In the genomic region with DNA sequence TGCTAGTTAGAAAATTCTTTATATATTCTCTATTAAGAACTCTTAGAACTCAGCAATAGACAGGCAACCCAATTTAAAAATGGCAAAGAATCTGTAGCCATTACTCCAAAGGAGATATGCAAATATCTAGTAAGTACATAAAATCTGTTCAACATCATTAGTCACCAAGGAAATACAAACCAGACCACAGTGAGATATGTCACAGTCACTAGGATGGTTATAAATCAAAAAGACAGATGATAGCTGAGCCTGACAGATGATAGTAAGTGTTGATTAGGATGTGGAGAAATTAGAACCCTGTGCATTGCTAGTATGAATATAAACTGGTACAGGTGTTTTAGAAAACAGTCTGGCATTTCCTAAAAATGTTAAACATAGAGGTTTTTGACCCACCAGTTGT, we compare ENCODE assay signal across 18 cellular contexts. TPM values are rescaled to one million over a fixed set of nuclear protein-coding genes. Genes with fewer than 3 reads are reported as not detected.
DNase-seq lines count a peak whose midpoint lies in the region; ATAC-seq, FAIRE-seq and TF ChIP-seq lines count a peak whose summit lies in the region.
"Had no signal": no experiment of that assay in that cellular context is flagged by ENCODE, and none has a peak within 500 bp of the region (broad histone marks: within the 10 kb centered on the region; RNA-seq: fewer than 3 reads in every experiment).

No MANE protein-coding gene starts in this region.

- H3K4me1 ChIP-seq in PC-3 (ENCODE audit: insufficient read depth, low read length) = no peaks in the 10 kb centered on the region
- H3K4me1 ChIP-seq: esophagus squamous epithelium, pancreas had no signal

- H3K9me2 ChIP-seq in PC-3 (replicated peaks; ENCODE audit: low read length) = no peaks in the 10 kb centered on the region

- H3F3A ChIP-seq in PC-3 (ENCODE audit: low read length, unreplicated experiment) = no peaks in the 10 kb centered on the region

- no peaks in the 10 kb centered on the region for H3K27me3 Mint-ChIP-seq in activated T-cell treated with anti-CD3 and anti-CD28 coated beads, Interleukin-2, amount 50 U/mL, for 24 hours
- H3K27me3 Mint-ChIP-seq in activated naive CD8-positive, alpha-beta T cell treated with anti-CD3 and anti-CD28 coated beads, Interleukin-2, amount 10 ng/mL, durations not matched to agents 7 days and 5 days = no peaks in the 10 kb centered on the region

- no peak overlapping the region for H2AFZ ChIP-seq in PC-3 (ENCODE audit: low read length)

- no peak overlapping the region for H3K4me2 ChIP-seq in PC-3 (ENCODE audit: low read length)

- H3K9me3 ChIP-seq in PC-3 (ENCODE audit: low read length) = no peaks in the 10 kb centered on the region
- H3K9me3 ChIP-seq: esophagus squamous epithelium, pancreas had no signal

- H3K36me3 Mint-ChIP-seq in activated T-cell treated with anti-CD3 and anti-CD28 coated beads, Interleukin-2, amount 50 U/mL, for 24 hours (ENCODE audit: low read depth) = peaks cover 100% of the 10 kb centered on the region
- peaks cover 56% of the 10 kb centered on the region for H3K36me3 Mint-ChIP-seq in activated naive CD8-positive, alpha-beta T cell treated with anti-CD3 and anti-CD28 coated beads, Interleukin-2, amount 10 ng/mL, durations not matched to agents 7 days and 5 days
- H3K36me3 Mint-ChIP-seq in stimulated activated effector memory CD8-positive, alpha-beta T cell treated with anti-CD3 and anti-CD28 coated beads, Interleukin-12 subunit alpha, Interleukin-12 subunit beta, amount 100 ng/mL, for 72 hours = peaks cover 100% of the 10 kb centered on the region

- peaks cover 33% of the 10 kb centered on the region for H3K4me1 Mint-ChIP-seq in activated T-cell treated with anti-CD3 and anti-CD28 coated beads, Interleukin-2, amount 50 U/mL, for 24 hours (ENCODE audit: low read depth)
- peaks cover 20% of the 10 kb centered on the region for H3K4me1 Mint-ChIP-seq in activated naive CD8-positive, alpha-beta T cell treated with anti-CD3 and anti-CD28 coated beads, Interleukin-2, amount 10 ng/mL, durations not matched to agents 7 days and 5 days
- peaks cover 22% of the 10 kb centered on the region for H3K4me1 Mint-ChIP-seq in stimulated activated effector memory CD8-positive, alpha-beta T cell treated with anti-CD3 and anti-CD28 coated beads, Interleukin-12 subunit alpha, Interleukin-12 subunit beta, amount 100 ng/mL, for 72 hours

- intact Hi-C loops in PC-3 (cut with micrococcal nuclease) = no loop called here

- no peak for DNase-seq in activated T-cell treated with anti-CD3 and anti-CD28 coated beads, Interleukin-2, amount 50 U/mL, for 24 hours
- DNase-seq in activated T-cell treated with anti-CD3 and anti-CD28 coated beads, Interleukin-2, amount 50 U/mL, for 48 hours = no peak
- DNase-seq in PC-3 = peak; percentile 22
- no peak for DNase-seq in activated naive CD8-positive, alpha-beta T cell treated with anti-CD3 and anti-CD28 coated beads, Interleukin-2, amount 10 ng/mL, durations not matched to agents 7 days and 5 days
- DNase-seq in stimulated activated effector memory CD8-positive, alpha-beta T cell treated with anti-CD3 and anti-CD28 coated beads, Interleukin-12 subunit alpha, Interleukin-12 subunit beta, amount 100 ng/mL, for 72 hours (ENCODE audit: low spot score in 2 of 2) = no peak
- DNase-seq in urothelium cell line (ENCODE audit: low spot score) = no peak
- DNase-seq: activated gamma-delta T cell, C1 segment of cervical spinal cord, esophagus squamous epithelium, mammary epithelial cell, NCI-H146, NCI-H748 treated with DMSO at 0.1 percent for 48 hours, pancreas, right cardiac atrium, SHP77 treated with DMSO at 0.1 percent for 48 hours had no signal

- no peak overlapping the region for H3K4me3 ChIP-seq in PC-3 (ENCODE audit: low read length)
- H3K4me3 ChIP-seq: esophagus squamous epithelium, pancreas had no signal

- no peak overlapping the region for H3K9ac ChIP-seq in PC-3 (ENCODE audit: low read length)

- H3K27ac Mint-ChIP-seq in activated T-cell treated with anti-CD3 and anti-CD28 coated beads, Interleukin-2, amount 50 U/mL, for 24 hours = peak overlapping the region; percentile 57
- no peak overlapping the region for H3K27ac Mint-ChIP-seq in activated naive CD8-positive, alpha-beta T cell treated with anti-CD3 and anti-CD28 coated beads, Interleukin-2, amount 10 ng/mL, durations not matched to agents 7 days and 5 days
- H3K27ac Mint-ChIP-seq in stimulated activated effector memory CD8-positive, alpha-beta T cell treated with anti-CD3 and anti-CD28 coated beads, Interleukin-12 subunit alpha, Interleukin-12 subunit beta, amount 100 ng/mL, for 72 hours = peak overlapping the region; percentile 50

- CTCF ChIA-PET in PC-3 (lab: Charles Lee) = no interaction called here

- no peak for TF ChIP-seq CTCF in PC-3 (conservative IDR thresholded peaks at IDR 0.05; ENCODE audit: low read depth, low read length)

- H4K20me1 ChIP-seq in PC-3 (ENCODE audit: low read length) = no peaks in the 10 kb centered on the region

- FAIRE-seq in urothelium cell line (lab: Jason Lieb, UNC) = no peak
- FAIRE-seq: D721Med, pancreas had no signal

- H3K27me3 ChIP-seq in PC-3 (ENCODE audit: low read length) = no peaks in the 10 kb centered on the region
- H3K27me3 ChIP-seq: esophagus squamous epithelium, pancreas had no signal

- ATAC-seq in PC-3 (peak; percentile 79), HG03108 (IDR thresholded peaks at IDR 0.05; ENCODE audit: unreplicated experiment) (no peak), GM21529 (IDR thresholded peaks at IDR 0.05; ENCODE audit: unreplicated experiment) (no peak)
- peak; percentile 45 for ATAC-seq in activated naive CD8-positive, alpha-beta T cell treated with anti-CD3 and anti-CD28 coated beads, Interleukin-2, amount 10 ng/mL, durations not matched to agents 7 days and 5 days (ENCODE audit: low read depth)
- ATAC-seq in stimulated activated effector memory CD8-positive, alpha-beta T cell treated with anti-CD3 and anti-CD28 coated beads, Interleukin-12 subunit alpha, Interleukin-12 subunit beta, amount 100 ng/mL, for 72 hours = peak; percentile 84
- ATAC-seq: pancreas, right cardiac atrium had no signal

- H3K4me3 Mint-ChIP-seq in activated T-cell treated with anti-CD3 and anti-CD28 coated beads, Interleukin-2, amount 50 U/mL, for 24 hours = no peak overlapping the region
- H3K4me3 Mint-ChIP-seq in activated naive CD8-positive, alpha-beta T cell treated with anti-CD3 and anti-CD28 coated beads, Interleukin-2, amount 10 ng/mL, durations not matched to agents 7 days and 5 days = no peak overlapping the region
- H3K4me3 Mint-ChIP-seq in stimulated activated effector memory CD8-positive, alpha-beta T cell treated with anti-CD3 and anti-CD28 coated beads, Interleukin-12 subunit alpha, Interleukin-12 subunit beta, amount 100 ng/mL, for 72 hours = no peak overlapping the region

- no peaks in the 10 kb centered on the region for H3K79me2 ChIP-seq in PC-3 (ENCODE audit: low read length)

- peaks cover 86% of the 10 kb centered on the region for H3K36me3 ChIP-seq in PC-3 (ENCODE audit: low read depth, low read length)

- POLR2A ChIA-PET in PC-3 (lab: Charles Lee; ENCODE audit: unreplicated experiment) = no interaction called here
- POLR2A ChIA-PET in activated naive CD8-positive, alpha-beta T cell treated with anti-CD3 and anti-CD28 coated beads, Interleukin-2, amount 10 ng/mL, durations not matched to agents 7 days and 5 days (lab: Charles Lee) = no interaction called here

- no peak overlapping the region for H3K27ac ChIP-seq in PC-3 (ENCODE audit: low read length)
- H3K27ac ChIP-seq: esophagus squamous epithelium, pancreas had no signal

- BruUV-seq in PC-3 (replicated peaks; lab: Mats Ljungman, UMichigan) = no TSS peak

- no peaks in the 10 kb centered on the region for H3K9me3 Mint-ChIP-seq in activated T-cell treated with anti-CD3 and anti-CD28 coated beads, Interleukin-2, amount 50 U/mL, for 24 hours
- no peaks in the 10 kb centered on the region for H3K9me3 Mint-ChIP-seq in activated naive CD8-positive, alpha-beta T cell treated with anti-CD3 and anti-CD28 coated beads, Interleukin-2, amount 10 ng/mL, durations not matched to agents 7 days and 5 days
- H3K9me3 Mint-ChIP-seq in stimulated activated effector memory CD8-positive, alpha-beta T cell treated with anti-CD3 and anti-CD28 coated beads, Interleukin-12 subunit alpha, Interleukin-12 subunit beta, amount 100 ng/mL, for 72 hours = no peaks in the 10 kb centered on the region

RNA-seq across cellular contexts. Expression of a gene that starts 26.6 kb away (rescaled TPM):
- total RNA-seq in PC-3 (2014; rRNA removed) = 98.7 and 112 TPM in 2 replicates
- 100 to 1,000 TPM; 242 to 252 TPM for total RNA-seq in activated naive CD8-positive, alpha-beta T cell treated with anti-CD3 and anti-CD28 coated beads, Interleukin-2, amount 10 ng/mL, durations not matched to agents 7 days and 5 days

RNA-seq across cellular contexts. Expression of a gene that starts 42.4 kb away (rescaled TPM):
- 17.9 and 18.4 TPM in 2 replicates for total RNA-seq in PC-3 (2014; rRNA removed)
- total RNA-seq in activated naive CD8-positive, alpha-beta T cell treated with anti-CD3 and anti-CD28 coated beads, Interleukin-2, amount 10 ng/mL, durations not matched to agents 7 days and 5 days = 10 to 100 TPM; 16.9 to 18.8 TPM

Comparison
In these comparisons a context has a peak if more than half of its experiments do, and no peak if none do; other contexts are left out.
1. ATAC-seq: peak in PC-3 (single experiment), activated naive CD8-positive, alpha-beta T cell treated with anti-CD3 and anti-CD28 coated beads, Interleukin-2, amount 10 ng/mL, durations not matched to agents 7 days and 5 days (single experiment) and stimulated activated effector memory CD8-positive, alpha-beta T cell treated with anti-CD3 and anti-CD28 coated beads, Interleukin-12 subunit alpha, Interleukin-12 subunit beta, amount 100 ng/mL, for 72 hours (single experiment); none in HG03108 (single experiment) and GM21529 (single experiment).